1 cellular context compared by ENCODE assay signal in genomic region chr10:52652431-52653220, GRCh38.
A peak's percentile ranks its signal among the peaks of the same experiment; 100 is the strongest.
TF ChIP-seq lines count a peak whose summit lies in the region.

No MANE protein-coding gene starts in this region.

TF ChIP-seq in SK-N-SH, 30 proteins besides CTCF, POLR2A, EP300 and RAD21 (continued from another document):
- TF ChIP-seq MAX (IDR thresholded peaks at IDR 0.05; ENCODE audit: low read depth) (no peak), MXI1 (IDR thresholded peaks at IDR 0.05; ENCODE audit: low read depth, low read length) (no peak), JUND (IDR thresholded peaks at IDR 0.05) (peak; percentile 33; the same call in 1 of the 2 replicates), ELF1 (IDR thresholded peaks at IDR 0.05) (no peak), CHD2 (IDR thresholded peaks at IDR 0.05; ENCODE audit: low read length, partially characterized antibody) (no peak), SMC3 (IDR thresholded peaks at IDR 0.05; ENCODE audit: low read depth, low read length) (no peak), FOXM1 (IDR thresholded peaks at IDR 0.05; ENCODE audit: low read depth) (no peak), FOXJ3 (CRISPR knock-in tag; IDR thresholded peaks at IDR 0.05) (no peak), GABPA (IDR thresholded peaks at IDR 0.05; ENCODE audit: low read depth) (no peak), EZH2phosphoT487 (IDR thresholded peaks at IDR 0.05; ENCODE audit: borderline replicate concordance, low read depth) (no peak), REST (IDR thresholded peaks at IDR 0.05; ENCODE audit: low read depth, low read length) (no peak), USF1 (IDR thresholded peaks at IDR 0.05; ENCODE audit: borderline replicate concordance, low read depth) (no peak), TCF12 (IDR thresholded peaks at IDR 0.05) (peak; percentile 44; the same call in 1 of the 2 replicates), NFIC (IDR thresholded peaks at IDR 0.05; ENCODE audit: borderline replicate concordance) (peak; percentile 25; the same call in 1 of the 2 replicates), NRF1 (IDR thresholded peaks at IDR 0.05; ENCODE audit: low read depth, low read length) (no peak), FOSL2 (IDR thresholded peaks at IDR 0.05; ENCODE audit: borderline replicate concordance, low read depth) (peak; percentile 33; the same call in 1 of the 2 replicates), RCOR1 (IDR thresholded peaks at IDR 0.05; ENCODE audit: low read length) (no peak), YY1 (IDR thresholded peaks at IDR 0.05; ENCODE audit: low read depth) (no peak), IRF3 (IDR thresholded peaks at IDR 0.05; ENCODE audit: low read depth, low read length) (no peak), TAF1 (IDR thresholded peaks at IDR 0.05; ENCODE audit: borderline replicate concordance, low read depth, low read length) (no peak)
TF ChIP-seq in SK-N-SH: peak in this region for 7.
